ENCODE assay signal across 26 cellular contexts in the genomic region with DNA sequence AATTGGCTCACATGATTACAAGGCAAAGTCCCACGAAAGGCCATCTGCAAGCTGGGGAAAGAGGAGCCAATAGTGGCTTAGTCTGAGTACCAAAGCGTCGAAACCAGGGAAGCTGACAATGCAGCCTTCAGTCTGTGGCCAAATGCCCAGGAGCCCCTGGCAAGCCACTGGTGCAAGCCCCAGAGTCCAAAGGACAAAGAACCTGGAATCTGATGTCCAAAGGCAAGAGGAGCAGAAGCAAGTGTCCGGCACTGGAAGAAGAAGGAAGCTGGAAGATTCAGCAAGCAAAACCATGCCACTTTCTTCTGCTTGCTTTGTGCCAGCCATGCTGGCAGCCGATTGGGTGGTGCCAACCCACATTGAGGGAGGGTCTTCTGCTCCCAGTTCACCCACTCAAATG.
DNase-seq lines count a peak whose midpoint lies in the region; FAIRE-seq and TF ChIP-seq lines count a peak whose summit lies in the region.
"Had no signal": no experiment of that assay in that cellular context is flagged by ENCODE, and none has a peak within 500 bp of the region (broad histone marks: within the 10 kb centered on the region; RNA-seq: fewer than 3 reads in every experiment).

No MANE protein-coding gene starts in this region.

- no peak overlapping the region for H3K4me3 Mint-ChIP-seq in endothelial cell (ENCODE audit: unreplicated experiment)
- H3K4me3 Mint-ChIP-seq in activated naive CD8-positive, alpha-beta T cell treated with anti-CD3 and anti-CD28 coated beads for 36 hours, result no peak overlapping the region
- H3K4me3 Mint-ChIP-seq: CD14-positive monocyte; CD4-positive, alpha-beta memory T cell; GM23338 had no signal

- H3K36me3 ChIP-seq in liver (ENCODE audit: control insufficient read depth in 4 of 4, insufficient read depth in 3 of 4, low read depth in 1 of 4, low read length in 3 of 4) (no peaks in the 10 kb centered on the region), small intestine (ENCODE audit: control insufficient read depth in 2 of 2, insufficient read depth in 2 of 2, low read length in 2 of 2) (no peaks in the 10 kb centered on the region), osteoblast (ENCODE audit: insufficient read depth, low read length) (no peaks in the 10 kb centered on the region)
- H3K36me3 ChIP-seq: BLaER1 had no signal

- no peak overlapping the region for H3K4me2 ChIP-seq in osteoblast (ENCODE audit: insufficient read depth, low read length)
- H3K4me2 ChIP-seq: A549, BLaER1, GM23338 had no signal

- H3K4me3 ChIP-seq in liver (ENCODE audit: low read depth in 1 of 3, low read length in 3 of 3) (no peak overlapping the region), small intestine (ENCODE audit: low read depth in 1 of 2, low read length in 2 of 2) (no peak overlapping the region), osteoblast (ENCODE audit: insufficient read depth, low read length) (no peak overlapping the region)
- H3K4me3 ChIP-seq: A549, BLaER1, GM23338 had no signal

- peak overlapping the region; percentile 38 for H3K27ac Mint-ChIP-seq in endothelial cell (ENCODE audit: unreplicated experiment)
- H3K27ac Mint-ChIP-seq in activated naive CD8-positive, alpha-beta T cell treated with anti-CD3 and anti-CD28 coated beads for 36 hours, result no peak overlapping the region
- H3K27ac Mint-ChIP-seq: CD14-positive monocyte; CD4-positive, alpha-beta memory T cell; GM23338; IgD-negative memory B cell had no signal

- H3K36me3 Mint-ChIP-seq in endothelial cell (ENCODE audit: low read depth, unreplicated experiment), result no peaks in the 10 kb centered on the region
- H3K36me3 Mint-ChIP-seq in activated naive CD8-positive, alpha-beta T cell treated with anti-CD3 and anti-CD28 coated beads for 36 hours, result no peaks in the 10 kb centered on the region
- H3K36me3 Mint-ChIP-seq: CD14-positive monocyte; CD4-positive, alpha-beta memory T cell; IgD-negative memory B cell had no signal

- H3K4me1 ChIP-seq in liver (ENCODE audit: control insufficient read depth in 4 of 4, insufficient read depth in 4 of 4, low read length in 3 of 4) (peaks cover 4 to 18% (median 12%) of the 10 kb centered on the region in 4 donors), small intestine (ENCODE audit: control insufficient read depth in 2 of 2, insufficient read depth in 1 of 2, low read depth in 1 of 2, low read length in 1 of 2) (peaks cover 0 to 2% of the 10 kb centered on the region in 2 donors), osteoblast (ENCODE audit: insufficient read depth, low read length) (peaks cover 46% of the 10 kb centered on the region)

- H3K79me2 ChIP-seq in osteoblast (ENCODE audit: insufficient read depth, low read length), result no peaks in the 10 kb centered on the region

- H3K9me3 ChIP-seq in liver (ENCODE audit: control insufficient read depth in 4 of 4, low read length in 3 of 4), result no peaks in the 10 kb centered on the region
- no peaks in the 10 kb centered on the region for H3K9me3 ChIP-seq in small intestine (ENCODE audit: control insufficient read depth, low read depth)
- no peaks in the 10 kb centered on the region for H3K9me3 ChIP-seq in osteoblast (ENCODE audit: low read depth, low read length)
- H3K9me3 ChIP-seq: A549, BLaER1 had no signal

- H3K9me3 Mint-ChIP-seq in endothelial cell (ENCODE audit: unreplicated experiment), result no peaks in the 10 kb centered on the region
- no peaks in the 10 kb centered on the region for H3K9me3 Mint-ChIP-seq in activated naive CD8-positive, alpha-beta T cell treated with anti-CD3 and anti-CD28 coated beads for 36 hours
- H3K9me3 Mint-ChIP-seq: GM23338 had no signal

- WGBS in liver, result 46% methylated on average over 5 of the region's 5 CpGs
- 61 to 87% (median 66%) methylated on average over 5 of the region's 5 CpGs for WGBS in small intestine, 3 donors

- H3K27ac ChIP-seq in liver (ENCODE audit: low read depth in 1 of 2, low read length in 2 of 2) (peak overlapping the region in 1 of 2 donors; percentile 32), small intestine (ENCODE audit: low read depth in 1 of 2, low read length in 1 of 2) (no peak overlapping the region), osteoblast (ENCODE audit: low read depth, low read length) (no peak overlapping the region)
- H3K27ac ChIP-seq: 22Rv1, BLaER1, HL-60 had no signal

- H2AFZ ChIP-seq in osteoblast (ENCODE audit: low read length), result no peak overlapping the region
- H2AFZ ChIP-seq: GM23338 had no signal

- no peak overlapping the region for H3K9ac ChIP-seq in liver (ENCODE audit: low read depth in 1 of 2, low read length in 2 of 2)
- H3K9ac ChIP-seq: BLaER1 had no signal

- peak; percentile 8 for DNase-seq in Ammon's horn (ENCODE audit: low spot score)
- no peak for DNase-seq in endothelial cell (ENCODE audit: low spot score)
- DNase-seq in small intestine, result peak; percentile 46
- DNase-seq in osteoblast (ENCODE audit: insufficient read length, low spot score, missing footprints), result no peak
- DNase-seq in D341Med (ENCODE audit: low spot score), result no peak
- DNase-seq in activated naive CD8-positive, alpha-beta T cell treated with anti-CD3 and anti-CD28 coated beads for 36 hours, result no peak
- DNase-seq: AML-193; CD4-positive, alpha-beta memory T cell; DMS 273 treated with DMSO at 0.1 percent for 48 hours; DMS53; DND-41; EL; HCEC 1CT; KBM-7 had no signal

- no peak for TF ChIP-seq CTCF in endothelial cell (IDR thresholded peaks at IDR 0.05; ENCODE audit: unreplicated experiment)
- no peak for TF ChIP-seq CTCF in liver (IDR thresholded peaks at IDR 0.05; ENCODE audit: low read depth, low read length, missing input control)
- no peak for TF ChIP-seq CTCF in osteoblast (IDR thresholded peaks at IDR 0.05; ENCODE audit: extremely low read depth, low read depth, low read length)

- H4K20me1 ChIP-seq in osteoblast (ENCODE audit: insufficient read depth, low read length), result no peaks in the 10 kb centered on the region
- H4K20me1 ChIP-seq: BLaER1 had no signal

- peaks cover 3% of the 10 kb centered on the region for H3K4me1 Mint-ChIP-seq in endothelial cell (ENCODE audit: unreplicated experiment)
- H3K4me1 Mint-ChIP-seq in activated naive CD8-positive, alpha-beta T cell treated with anti-CD3 and anti-CD28 coated beads for 36 hours, result peaks cover 14% of the 10 kb centered on the region
- H3K4me1 Mint-ChIP-seq: CD4-positive, alpha-beta memory T cell; GM23338; IgD-negative memory B cell had no signal

- H3K27me3 Mint-ChIP-seq in endothelial cell (ENCODE audit: unreplicated experiment), result no peaks in the 10 kb centered on the region
- H3K27me3 Mint-ChIP-seq in activated naive CD8-positive, alpha-beta T cell treated with anti-CD3 and anti-CD28 coated beads for 36 hours, result peaks cover 10% of the 10 kb centered on the region

- H3K27me3 ChIP-seq in liver (ENCODE audit: control insufficient read depth in 4 of 4, insufficient read depth in 4 of 4, low read length in 3 of 4) (no peaks in the 10 kb centered on the region), small intestine (ENCODE audit: control insufficient read depth in 2 of 2, insufficient read depth in 2 of 2, low read length in 2 of 2) (no peaks in the 10 kb centered on the region), osteoblast (ENCODE audit: insufficient read depth, low read length) (no peaks in the 10 kb centered on the region)
- H3K27me3 ChIP-seq: BLaER1 had no signal

- peak in 1 of 2 donors; percentile 54 for TF ChIP-seq RAD21 in liver (IDR thresholded peaks at IDR 0.05)

- no peak for FAIRE-seq in small intestine (lab: Jason Lieb, UNC)
- FAIRE-seq: A549, G401.6, GM12891, GM19239, H54 had no signal

TF ChIP-seq in liver, 16 proteins besides CTCF, POLR2A, EP300 and RAD21 (continues in another document):
- no peak for TF ChIP-seq FOXA2 (IDR thresholded peaks at IDR 0.05)
- TF ChIP-seq GABPA (IDR thresholded peaks at IDR 0.05 in 1 of 2, conservative IDR thresholded peaks at IDR 0.05 in 1 of 2), result no peak
- TF ChIP-seq, protein P1, sequence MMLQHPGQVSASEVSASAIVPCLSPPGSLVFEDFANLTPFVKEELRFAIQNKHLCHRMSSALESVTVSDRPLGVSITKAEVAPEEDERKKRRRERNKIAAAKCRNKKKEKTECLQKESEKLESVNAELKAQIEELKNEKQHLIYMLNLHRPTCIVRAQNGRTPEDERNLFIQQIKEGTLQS (IDR thresholded peaks at IDR 0.05), result no peak
- TF ChIP-seq, protein P2, sequence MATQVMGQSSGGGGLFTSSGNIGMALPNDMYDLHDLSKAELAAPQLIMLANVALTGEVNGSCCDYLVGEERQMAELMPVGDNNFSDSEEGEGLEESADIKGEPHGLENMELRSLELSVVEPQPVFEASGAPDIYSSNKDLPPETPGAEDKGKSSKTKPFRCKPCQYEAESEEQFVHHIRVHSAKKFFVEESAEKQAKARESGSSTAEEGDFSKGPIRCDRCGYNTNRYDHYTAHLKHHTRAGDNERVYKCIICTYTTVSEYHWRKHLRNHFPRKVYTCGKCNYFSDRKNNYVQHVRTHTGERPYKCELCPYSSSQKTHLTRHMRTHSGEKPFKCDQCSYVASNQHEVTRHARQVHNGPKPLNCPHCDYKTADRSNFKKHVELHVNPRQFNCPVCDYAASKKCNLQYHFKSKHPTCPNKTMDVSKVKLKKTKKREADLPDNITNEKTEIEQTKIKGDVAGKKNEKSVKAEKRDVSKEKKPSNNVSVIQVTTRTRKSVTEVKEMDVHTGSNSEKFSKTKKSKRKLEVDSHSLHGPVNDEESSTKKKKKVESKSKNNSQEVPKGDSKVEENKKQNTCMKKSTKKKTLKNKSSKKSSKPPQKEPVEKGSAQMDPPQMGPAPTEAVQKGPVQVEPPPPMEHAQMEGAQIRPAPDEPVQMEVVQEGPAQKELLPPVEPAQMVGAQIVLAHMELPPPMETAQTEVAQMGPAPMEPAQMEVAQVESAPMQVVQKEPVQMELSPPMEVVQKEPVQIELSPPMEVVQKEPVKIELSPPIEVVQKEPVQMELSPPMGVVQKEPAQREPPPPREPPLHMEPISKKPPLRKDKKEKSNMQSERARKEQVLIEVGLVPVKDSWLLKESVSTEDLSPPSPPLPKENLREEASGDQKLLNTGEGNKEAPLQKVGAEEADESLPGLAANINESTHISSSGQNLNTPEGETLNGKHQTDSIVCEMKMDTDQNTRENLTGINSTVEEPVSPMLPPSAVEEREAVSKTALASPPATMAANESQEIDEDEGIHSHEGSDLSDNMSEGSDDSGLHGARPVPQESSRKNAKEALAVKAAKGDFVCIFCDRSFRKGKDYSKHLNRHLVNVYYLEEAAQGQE (IDR thresholded peaks at IDR 0.05), result no peak
- TF ChIP-seq YY1 (IDR thresholded peaks at IDR 0.05), result no peak
- no peak for TF ChIP-seq NR2F2 (IDR thresholded peaks at IDR 0.05)
- TF ChIP-seq JUND (IDR thresholded peaks at IDR 0.05), result peak; percentile 45 to 50
- TF ChIP-seq EGR1 (IDR thresholded peaks at IDR 0.05; ENCODE audit: low read depth in 2 of 2), result no peak
- TF ChIP-seq, protein P3, sequence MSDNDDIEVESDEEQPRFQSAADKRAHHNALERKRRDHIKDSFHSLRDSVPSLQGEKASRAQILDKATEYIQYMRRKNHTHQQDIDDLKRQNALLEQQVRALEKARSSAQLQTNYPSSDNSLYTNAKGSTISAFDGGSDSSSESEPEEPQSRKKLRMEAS (IDR thresholded peaks at IDR 0.05), result peak; percentile 67
- no peak for TF ChIP-seq TAF1 (conservative IDR thresholded peaks at IDR 0.05)
- TF ChIP-seq RXRA (IDR thresholded peaks at IDR 0.05), result peak; percentile 67 to 83
- TF ChIP-seq SP1 (IDR thresholded peaks at IDR 0.05), result peak; percentile 61

Comparison
In these comparisons a context has a peak if more than half of its experiments do, and no peak if none do; other contexts are left out.
1. DNase-seq: peak in Ammon's horn (single experiment) and small intestine (single experiment); none in endothelial cell (single experiment), osteoblast (single experiment), D341Med (single experiment) and activated naive CD8-positive, alpha-beta T cell treated with anti-CD3 and anti-CD28 coated beads for 36 hours (single experiment).